Comparison of ENCODE assay signal across 8 cellular contexts in the genomic region with DNA sequence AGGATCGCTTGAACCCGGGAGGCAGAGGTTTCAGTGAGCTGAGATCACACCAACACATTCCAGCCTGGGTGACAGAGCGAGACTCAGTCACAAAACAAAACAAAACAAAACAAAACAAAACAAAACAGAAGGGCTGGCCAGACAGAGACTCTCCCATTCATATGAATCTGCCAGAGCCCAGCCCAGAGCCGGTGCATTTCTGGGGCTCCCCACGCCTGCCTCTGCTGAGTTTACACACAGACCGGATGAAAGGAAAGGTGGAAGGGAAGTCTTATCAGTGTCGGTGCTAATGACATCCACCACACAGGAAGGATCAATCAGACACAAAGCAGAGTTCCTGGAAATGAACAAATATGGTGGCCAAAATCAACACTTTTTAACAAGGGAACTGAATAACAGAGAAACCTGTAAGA. TPM values are rescaled to one million over a fixed set of nuclear protein-coding genes. Genes with fewer than 3 reads are reported as not detected.
DNase-seq lines count a peak whose midpoint lies in the region.
"Had no signal": no experiment of that assay in that cellular context is flagged by ENCODE, and none has a peak within 500 bp of the region (broad histone marks: within the 10 kb centered on the region; RNA-seq: fewer than 3 reads in every experiment).

No MANE protein-coding gene starts in this region.

- peak; percentile 59 for DNase-seq in T-helper 2 cell treated with Interferon-gamma antibody and Interleukin-4, amounts not matched to agents 5 μg/mL and 100 μg/mL, for 36 hours (ENCODE audit: low spot score)
- DNase-seq in activated effector memory CD4-positive, alpha-beta T cell treated with anti-CD3 and anti-CD28 coated beads, Interleukin-2, amount 50 U/mL, for 16 hours, result peak; percentile 80
- DNase-seq in immature natural killer cell (peak; percentile 34 to 37 (median 37)), NCI-H526 treated with DMSO at 0.1 percent for 48 hours (lab: John Stamatoyannopoulos, UW) (no peak), SW 1271 (lab: John Stamatoyannopoulos, UW) (no peak), neuronal stem cell (ENCODE audit: low spot score) (no peak)
- DNase-seq: substantia nigra had no signal

- no peak overlapping the region for H3K14ac ChIP-seq in neuronal stem cell (ENCODE audit: low read length)

- H2AFZ ChIP-seq in neuronal stem cell (ENCODE audit: low read length), result no peak overlapping the region

- H3K4me1 ChIP-seq in neuronal stem cell (ENCODE audit: control insufficient read depth in 2 of 2, insufficient read depth in 1 of 2, low read depth in 1 of 2, low read length in 2 of 2), result peaks cover 6 to 14% of the 10 kb centered on the region in 2 donors

- no peaks in the 10 kb centered on the region for H3K27me3 Mint-ChIP-seq in T-helper 2 cell treated with Interferon-gamma antibody and Interleukin-4, amounts not matched to agents 5 μg/mL and 100 μg/mL, for 36 hours (ENCODE audit: low read depth)
- peaks cover 0 to 3% (median 2%) of the 10 kb centered on the region in 3 donors for H3K27me3 Mint-ChIP-seq in immature natural killer cell (ENCODE audit: low read depth in 3 of 3)
- no peaks in the 10 kb centered on the region for H3K27me3 Mint-ChIP-seq in stimulated activated naive CD8-positive, alpha-beta T cell treated with anti-CD3 and anti-CD28 coated beads, Interleukin-15, Interleukin-2, amounts not matched to agents 100 ng/mL and 50 ng/mL, for 24 hours

- no peak overlapping the region for H3K9ac ChIP-seq in neuronal stem cell (ENCODE audit: low read depth, low read length, poor library complexity)

- H2BK5ac ChIP-seq in neuronal stem cell (ENCODE audit: low read length), result no peak overlapping the region

- H4K8ac ChIP-seq in neuronal stem cell (ENCODE audit: low read depth, low read length), result no peak overlapping the region

- no peaks in the 10 kb centered on the region for H3K9me3 Mint-ChIP-seq in T-helper 2 cell treated with Interferon-gamma antibody and Interleukin-4, amounts not matched to agents 5 μg/mL and 100 μg/mL, for 36 hours
- no peaks in the 10 kb centered on the region for H3K9me3 Mint-ChIP-seq in immature natural killer cell
- H3K9me3 Mint-ChIP-seq in stimulated activated naive CD8-positive, alpha-beta T cell treated with anti-CD3 and anti-CD28 coated beads, Interleukin-15, Interleukin-2, amounts not matched to agents 100 ng/mL and 50 ng/mL, for 24 hours, result no peaks in the 10 kb centered on the region

- no peak overlapping the region for H3K23ac ChIP-seq in neuronal stem cell (ENCODE audit: low read depth, low read length, poor library complexity)

- no peak overlapping the region for H3K27ac ChIP-seq in neuronal stem cell (replicated peaks; ENCODE audit: low read length)

- no peak overlapping the region for H2BK12ac ChIP-seq in neuronal stem cell (ENCODE audit: low read length)

- H4K91ac ChIP-seq in neuronal stem cell (ENCODE audit: low read depth, low read length, poor library complexity), result no peak overlapping the region

- no peak overlapping the region for H3K4me2 ChIP-seq in neuronal stem cell (ENCODE audit: insufficient read depth, low read length, poor library complexity, severe bottlenecking)

- H3K4me3 Mint-ChIP-seq in T-helper 2 cell treated with Interferon-gamma antibody and Interleukin-4, amounts not matched to agents 5 μg/mL and 100 μg/mL, for 36 hours, result peak overlapping the region; percentile 87
- peak overlapping the region; percentile 74 to 88 (median 82) for H3K4me3 Mint-ChIP-seq in immature natural killer cell
- peak overlapping the region; percentile 71 for H3K4me3 Mint-ChIP-seq in stimulated activated naive CD8-positive, alpha-beta T cell treated with anti-CD3 and anti-CD28 coated beads, Interleukin-15, Interleukin-2, amounts not matched to agents 100 ng/mL and 50 ng/mL, for 24 hours

- H2BK120ac ChIP-seq in neuronal stem cell (ENCODE audit: low read depth, low read length), result no peak overlapping the region

- H3K79me1 ChIP-seq in neuronal stem cell (ENCODE audit: low read depth, low read length), result peaks cover 5% of the 10 kb centered on the region

- no peak overlapping the region for H3K18ac ChIP-seq in neuronal stem cell (ENCODE audit: low read length)

- peaks cover 11% of the 10 kb centered on the region for H3K36me3 Mint-ChIP-seq in T-helper 2 cell treated with Interferon-gamma antibody and Interleukin-4, amounts not matched to agents 5 μg/mL and 100 μg/mL, for 36 hours (ENCODE audit: low read depth)
- H3K36me3 Mint-ChIP-seq in immature natural killer cell, result peaks cover 0 to 6% (median 4%) of the 10 kb centered on the region in 3 donors
- H3K36me3 Mint-ChIP-seq in stimulated activated naive CD8-positive, alpha-beta T cell treated with anti-CD3 and anti-CD28 coated beads, Interleukin-15, Interleukin-2, amounts not matched to agents 100 ng/mL and 50 ng/mL, for 24 hours (ENCODE audit: low read depth), result no peaks in the 10 kb centered on the region

- H3K9me3 ChIP-seq in neuronal stem cell (replicated peaks in 1 of 2; ENCODE audit: control insufficient read depth in 2 of 2, insufficient read depth in 1 of 2, low read depth in 1 of 2, low read length in 2 of 2), result no peaks in the 10 kb centered on the region

- no peaks in the 10 kb centered on the region for H3K36me3 ChIP-seq in neuronal stem cell (replicated peaks in 1 of 2; ENCODE audit: control insufficient read depth in 2 of 2, insufficient read depth in 2 of 2, low read length in 2 of 2)

- WGBS in neuronal stem cell (ENCODE audit: extremely low coverage in 2 of 2, insufficient read length in 2 of 2, insufficient replicate concordance in 1 of 2), 2 donors, result no CpG with 5 or more reads among the region's 7 CpGs

- H2BK15ac ChIP-seq in neuronal stem cell (ENCODE audit: low read length), result no peak overlapping the region

- no peaks in the 10 kb centered on the region for H3K27me3 ChIP-seq in neuronal stem cell (ENCODE audit: control insufficient read depth in 3 of 3, insufficient read depth in 3 of 3, low read depth in 1 of 3, low read length in 3 of 3)

- no peak overlapping the region for H3K4me3 ChIP-seq in neuronal stem cell (ENCODE audit: low read length in 2 of 2)

- H3K27ac Mint-ChIP-seq in T-helper 2 cell treated with Interferon-gamma antibody and Interleukin-4, amounts not matched to agents 5 μg/mL and 100 μg/mL, for 36 hours, result peak overlapping the region; percentile 97
- H3K27ac Mint-ChIP-seq in immature natural killer cell, result peak overlapping the region; percentile 94 to 98 (median 95)
- H3K27ac Mint-ChIP-seq in stimulated activated naive CD8-positive, alpha-beta T cell treated with anti-CD3 and anti-CD28 coated beads, Interleukin-15, Interleukin-2, amounts not matched to agents 100 ng/mL and 50 ng/mL, for 24 hours, result peak overlapping the region; percentile 97

- H2AK5ac ChIP-seq in neuronal stem cell (ENCODE audit: low read depth, low read length), result no peak overlapping the region

- H3K4ac ChIP-seq in neuronal stem cell (ENCODE audit: low read length), result no peak overlapping the region

- H3K4me1 Mint-ChIP-seq in T-helper 2 cell treated with Interferon-gamma antibody and Interleukin-4, amounts not matched to agents 5 μg/mL and 100 μg/mL, for 36 hours (ENCODE audit: low read depth), result peaks cover 35% of the 10 kb centered on the region
- peaks cover 24 to 58% of the 10 kb centered on the region in 2 donors for H3K4me1 Mint-ChIP-seq in immature natural killer cell
- H3K4me1 Mint-ChIP-seq in stimulated activated naive CD8-positive, alpha-beta T cell treated with anti-CD3 and anti-CD28 coated beads, Interleukin-15, Interleukin-2, amounts not matched to agents 100 ng/mL and 50 ng/mL, for 24 hours (ENCODE audit: low read depth), result peaks cover 44% of the 10 kb centered on the region

RNA-seq across cellular contexts. Expression of gene TRAPPC6A, which starts 6.8 kb away (rescaled TPM):
- 100 to 1,000 TPM; 132 to 193 (median 166) TPM for polyA plus RNA-seq in immature natural killer cell
- polyA plus RNA-seq in neuronal stem cell (2013, experiment 1 of 2), result 50.4 TPM
- 51.0 TPM for polyA plus RNA-seq in neuronal stem cell (2013, experiment 2 of 2)

RNA-seq across cellular contexts. Expression of gene BLOC1S3, which starts 7.4 kb away (rescaled TPM):
- 10 to 100 TPM in 1 of 3 donors, 1 to 10 TPM in 2; 2.9 to 22.4 (median 8.5) TPM for polyA plus RNA-seq in immature natural killer cell
- 3.6 TPM for polyA plus RNA-seq in neuronal stem cell (2013, experiment 1 of 2)
- 3.7 TPM for polyA plus RNA-seq in neuronal stem cell (2013, experiment 2 of 2)

RNA-seq across cellular contexts. Expression of gene NKPD1, which starts 10.4 kb away (rescaled TPM):
- under 1 TPM in 2 of 3 donors, not detected in 1; 0.18 to 0.43 TPM for polyA plus RNA-seq in immature natural killer cell
- 0.28 TPM for polyA plus RNA-seq in neuronal stem cell (2013, experiment 1 of 2)
- 0.33 TPM for polyA plus RNA-seq in neuronal stem cell (2013, experiment 2 of 2)

Comparison
In these comparisons a context has a peak if more than half of its experiments do, and no peak if none do; other contexts are left out.
1. DNase-seq: peak in T-helper 2 cell treated with Interferon-gamma antibody and Interleukin-4, amounts not matched to agents 5 μg/mL and 100 μg/mL, for 36 hours (single experiment), activated effector memory CD4-positive, alpha-beta T cell treated with anti-CD3 and anti-CD28 coated beads, Interleukin-2, amount 50 U/mL, for 16 hours (single experiment) and immature natural killer cell (3 of 3); none in NCI-H526 treated with DMSO at 0.1 percent for 48 hours (single experiment), SW 1271 (0 of 2) and neuronal stem cell (single experiment).
2. Peak in every context shown above with its lines, with median percentiles within 50 percentile points of each other: H3K27ac Mint-ChIP-seq and H3K4me3 Mint-ChIP-seq.